ENCODE assay signal across 16 cellular contexts in genomic region chr2:216932806-216933579, GRCh38.
"Had no signal": no experiment of that assay in that cellular context is flagged by ENCODE, and none has a peak within 500 bp of the region (broad histone marks: within the 10 kb centered on the region; RNA-seq: fewer than 3 reads in every experiment).

No MANE protein-coding gene starts in this region.

- DNase-seq: activated naive CD4-positive, alpha-beta T cell treated with Interleukin-2 at 50 U/mL for 16 hours; activated T-cell treated with anti-CD3 and anti-CD28 coated beads for 4 hours; anterior cingulate cortex; endodermal cell; gastrocnemius medialis; heart left ventricle; lower lobe of right lung; naive B cell; stimulated activated CD4-positive, alpha-beta T cell treated with anti-CD3 and anti-CD28 coated beads, Interleukin-12 subunit alpha, Interleukin-12 subunit beta, amount 100 ng/mL, for 4 hours; stimulated activated CD4-positive, alpha-beta T cell treated with anti-CD3 and anti-CD28 coated beads, Interleukin-2, amount 100 ng/mL, for 24 hours had no signal

- H3K4me1 ChIP-seq: breast epithelium, lower lobe of right lung, parathyroid adenoma had no signal

- H3K4me3 Mint-ChIP-seq: endodermal cell; naive B cell; stimulated activated effector memory CD8-positive, alpha-beta T cell treated with anti-CD3 and anti-CD28 coated beads, Interleukin-12 subunit alpha, Interleukin-12 subunit beta, amount 100 ng/mL, for 72 hours; T-helper 1 cell treated with Interleukin-12 subunit alpha and Interleukin-12 subunit beta and Interleukin-4 antibody, amounts not matched to agents 30 μg/mL and 1 μg/mL, for 36 hours had no signal

- H3K27ac ChIP-seq: breast epithelium, dorsolateral prefrontal cortex, gastrocnemius medialis, lower lobe of right lung, neutrophil, parathyroid adenoma had no signal

- H3K4me1 Mint-ChIP-seq: naive B cell; stimulated activated effector memory CD8-positive, alpha-beta T cell treated with anti-CD3 and anti-CD28 coated beads, Interleukin-12 subunit alpha, Interleukin-12 subunit beta, amount 100 ng/mL, for 72 hours had no signal

- H3K27me3 ChIP-seq: breast epithelium, dorsolateral prefrontal cortex, gastrocnemius medialis, heart left ventricle, neutrophil had no signal

- H3K36me3 Mint-ChIP-seq: naive B cell; stimulated activated effector memory CD8-positive, alpha-beta T cell treated with anti-CD3 and anti-CD28 coated beads, Interleukin-12 subunit alpha, Interleukin-12 subunit beta, amount 100 ng/mL, for 72 hours had no signal

- H3K27ac Mint-ChIP-seq: endodermal cell; naive B cell; stimulated activated effector memory CD8-positive, alpha-beta T cell treated with anti-CD3 and anti-CD28 coated beads, Interleukin-12 subunit alpha, Interleukin-12 subunit beta, amount 100 ng/mL, for 72 hours; T-helper 1 cell treated with Interleukin-12 subunit alpha and Interleukin-12 subunit beta and Interleukin-4 antibody, amounts not matched to agents 30 μg/mL and 1 μg/mL, for 36 hours had no signal

- H3K36me3 ChIP-seq: breast epithelium, gastrocnemius medialis, heart left ventricle, lower lobe of right lung, neutrophil had no signal

- H3K9ac ChIP-seq: parathyroid adenoma had no signal

- H3K4me3 ChIP-seq: breast epithelium, dorsolateral prefrontal cortex, gastrocnemius medialis, heart left ventricle, lower lobe of right lung had no signal

- H3K9me3 Mint-ChIP-seq: endodermal cell; T-helper 1 cell treated with Interleukin-12 subunit alpha and Interleukin-12 subunit beta and Interleukin-4 antibody, amounts not matched to agents 30 μg/mL and 1 μg/mL, for 36 hours had no signal

- H3K9me3 ChIP-seq: breast epithelium, gastrocnemius medialis, heart left ventricle, lower lobe of right lung, neutrophil had no signal

- H3K79me2 ChIP-seq: parathyroid adenoma had no signal

- H2AFZ ChIP-seq: parathyroid adenoma had no signal
